In the genomic region with DNA sequence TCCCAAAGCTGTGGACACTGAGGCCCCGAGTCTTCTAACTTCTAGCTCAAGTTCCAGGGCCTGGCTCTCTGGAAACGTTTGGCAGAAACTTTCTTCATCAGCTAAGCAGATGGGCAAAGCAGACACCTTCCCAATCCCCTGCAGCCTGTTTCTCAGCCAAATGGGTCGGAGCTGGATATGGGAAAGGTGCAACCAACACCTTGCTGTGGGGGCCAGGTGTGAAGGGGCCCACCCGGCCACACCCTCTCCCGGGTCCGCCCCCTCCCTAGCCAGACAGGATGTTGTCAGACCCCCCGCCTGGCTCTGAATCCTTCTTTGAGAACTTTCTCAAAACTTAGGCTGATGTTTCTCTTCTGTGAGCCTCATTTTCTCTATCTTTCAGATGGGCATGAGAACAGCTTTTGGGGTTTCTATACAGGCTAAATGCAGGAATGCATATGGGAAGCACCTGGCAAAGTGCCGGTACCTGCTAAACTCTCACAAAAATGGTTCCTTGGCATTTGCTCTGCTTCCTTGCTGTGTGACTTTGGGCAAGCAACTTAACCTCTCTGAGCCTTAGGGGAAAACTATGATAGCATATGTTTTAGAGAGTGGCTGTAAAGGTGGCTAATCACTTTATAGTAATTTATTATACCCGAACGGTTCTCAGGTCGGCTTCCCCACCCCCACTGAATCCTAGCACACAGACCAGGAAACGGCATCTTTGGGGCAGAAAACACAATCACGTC, we compare ENCODE assay signal across 10 cellular contexts. TPM values are rescaled to one million over a fixed set of nuclear protein-coding genes. Genes with fewer than 3 reads are reported as not detected.
DNase-seq lines count a peak whose midpoint lies in the region; ATAC-seq, FAIRE-seq and TF ChIP-seq lines count a peak whose summit lies in the region.
"Had no signal": no experiment of that assay in that cellular context is flagged by ENCODE, and none has a peak within 500 bp of the region (broad histone marks: within the 10 kb centered on the region; RNA-seq: fewer than 3 reads in every experiment).

No MANE protein-coding gene starts in this region.

- ATAC-seq in left lung (no peak), GM19463 (IDR thresholded peaks at IDR 0.05; ENCODE audit: unreplicated experiment) (no peak), GM19351 (IDR thresholded peaks at IDR 0.05; ENCODE audit: unreplicated experiment) (no peak)
- ATAC-seq: activated T-cell treated with anti-CD3 and anti-CD28 coated beads, Interleukin-2, amount 50 U/mL, for 4 hours; effector memory CD8-positive, alpha-beta T cell had no signal

- CTCF ChIA-PET in CD4-positive, alpha-beta memory T cell (lab: Charles Lee; ENCODE audit: partially characterized antibody), result interaction anchor here (0.6 to 18.5 kb wide), 2 partner anchors 10 to 85 kb away, joined by 4 to 265 read pairs; no protein-coding TSS in a partner anchor

- H2BK120ac ChIP-seq in H9 (ENCODE audit: low read depth, low read length, poor library complexity, severe bottlenecking), result no peak overlapping the region

- no peak overlapping the region for H3K4ac ChIP-seq in H9 (ENCODE audit: low read depth, low read length)

- intact Hi-C loops in left lung (cut with DNase I), result loop anchor here (5.0 to 10.0 kb wide), 3 partner anchors 80 to 188 kb away; no protein-coding TSS in a partner anchor
- intact Hi-C loops in CD4-positive, alpha-beta memory T cell (cut with micrococcal nuclease), result loop anchor here (5.0 kb wide), 1 partner anchor 103 kb away; no protein-coding TSS in a partner anchor

- no peak overlapping the region for H2BK12ac ChIP-seq in H9 (ENCODE audit: insufficient read length, low read depth, low read length)

- no peak overlapping the region for H4K8ac ChIP-seq in H9 (replicated peaks; ENCODE audit: insufficient read length, low read depth, low read length)

- H2AFZ ChIP-seq in H9 (ENCODE audit: low read length), result no peak overlapping the region
- no peak overlapping the region for H2AFZ ChIP-seq in astrocyte (ENCODE audit: low read depth, low read length)

- no peak overlapping the region for H2BK15ac ChIP-seq in H9 (ENCODE audit: low read depth, low read length)

- no peak overlapping the region for H3T11ph ChIP-seq in H9 (ENCODE audit: low read length)

- H3K56ac ChIP-seq in H9 (ENCODE audit: insufficient read length, low read depth, low read length), result no peak overlapping the region

- H3K4me1 ChIP-seq in H9 (ENCODE audit: insufficient read depth, low read length) (peaks cover 17% of the 10 kb centered on the region), astrocyte (ENCODE audit: insufficient read depth, low read length) (peaks cover 60% of the 10 kb centered on the region), left lung (peaks cover 24 to 68% of the 10 kb centered on the region in 2 donors), stomach smooth muscle (ENCODE audit: control insufficient read depth, insufficient read depth, low read length) (peaks cover 44% of the 10 kb centered on the region)
- H3K4me1 ChIP-seq in CD4-positive, alpha-beta memory T cell (ENCODE audit: insufficient read depth, low read length), result peaks cover 16% of the 10 kb centered on the region

- H3K23me2 ChIP-seq in H9 (ENCODE audit: insufficient read length, low read depth, low read length, poor library complexity, severe bottlenecking), result peaks cover 15% of the 10 kb centered on the region

- H3K79me2 ChIP-seq in H9 (ENCODE audit: insufficient read depth, low read length), result no peaks in the 10 kb centered on the region; the same call in 1 of the 2 replicates
- peaks cover 50% of the 10 kb centered on the region for H3K79me2 ChIP-seq in astrocyte (ENCODE audit: insufficient read depth, low read length)

- H3K4me2 ChIP-seq in H9 (ENCODE audit: insufficient read depth, insufficient read length, low read length) (no peak overlapping the region), astrocyte (ENCODE audit: low read length) (peak overlapping the region; percentile 99)
- H3K4me2 ChIP-seq: KMS-11 had no signal

- H3K36me3 Mint-ChIP-seq in H9 (ENCODE audit: insufficient read depth in 1 of 3, low read depth in 3 of 3), result peaks cover 13 to 37% (median 22%) of the 10 kb centered on the region in 3 experiments; a peak in 6 of 7 replicates
- peaks cover 4% of the 10 kb centered on the region for H3K36me3 Mint-ChIP-seq in astrocyte (ENCODE audit: low read depth, unreplicated experiment)
- H3K36me3 Mint-ChIP-seq in CD4-positive, alpha-beta memory T cell, result no peaks in the 10 kb centered on the region

- H3K4me1 Mint-ChIP-seq in H9 (peaks cover 74 to 90% of the 10 kb centered on the region in 2 experiments), astrocyte (ENCODE audit: low read depth, unreplicated experiment) (peaks cover 42% of the 10 kb centered on the region)
- H3K4me1 Mint-ChIP-seq in CD4-positive, alpha-beta memory T cell, result peaks cover 9 to 33% (median 14%) of the 10 kb centered on the region in 4 donors

- H3K27me3 Mint-ChIP-seq in H9 (ENCODE audit: low read depth) (peaks cover 30% of the 10 kb centered on the region), astrocyte (ENCODE audit: low read depth, unreplicated experiment) (peaks cover 16% of the 10 kb centered on the region)
- H3K27me3 Mint-ChIP-seq in CD4-positive, alpha-beta memory T cell, result no peaks in the 10 kb centered on the region

- no peak for TF ChIP-seq CTCF in H9 (conservative IDR thresholded peaks at IDR 0.05)
- no peak for TF ChIP-seq CTCF in astrocyte (IDR thresholded peaks at IDR 0.05; ENCODE audit: insufficient read depth, low read depth, low read length)
- TF ChIP-seq CTCF in left lung (IDR thresholded peaks at IDR 0.05), result no peak

- no peak for FAIRE-seq in astrocyte (lab: Jason Lieb, UNC)

- no peak overlapping the region for H4K91ac ChIP-seq in H9 (ENCODE audit: insufficient read length, low read depth, low read length)

- no peaks in the 10 kb centered on the region for H3K79me1 ChIP-seq in H9 (ENCODE audit: insufficient read depth, low read depth, low read length, poor library complexity, severe bottlenecking)

- H3K27me3 ChIP-seq in H9 (ENCODE audit: insufficient read depth, low read length) (peaks cover 2% of the 10 kb centered on the region; the same call in 1 of the 2 replicates), astrocyte (ENCODE audit: insufficient read depth, low read length) (peaks cover 6% of the 10 kb centered on the region), left lung (peaks cover 0 to 23% of the 10 kb centered on the region in 2 donors), stomach smooth muscle (ENCODE audit: control insufficient read depth in 1 of 2, insufficient read depth in 2 of 2, low read length in 2 of 2) (no peaks in the 10 kb centered on the region)
- H3K27me3 ChIP-seq in CD4-positive, alpha-beta memory T cell (ENCODE audit: insufficient read depth, low read length), result no peaks in the 10 kb centered on the region

- no peak overlapping the region for H3K23ac ChIP-seq in H9 (ENCODE audit: insufficient read length, low read depth, low read length)

- H3K4me3 Mint-ChIP-seq in H9, result peak overlapping the region; percentile 78 to 95
- H3K4me3 Mint-ChIP-seq in astrocyte (ENCODE audit: unreplicated experiment), result peak overlapping the region; percentile 94
- H3K4me3 Mint-ChIP-seq in CD4-positive, alpha-beta memory T cell, result peak overlapping the region in 2 of 8 donors; percentile 21 to 74

- H3K4me3 ChIP-seq in astrocyte (ENCODE audit: insufficient read depth, low read depth, low read length) (peak overlapping the region; percentile 86), left lung (peak overlapping the region; percentile 49 to 50), stomach smooth muscle (ENCODE audit: low read length in 2 of 2) (peak overlapping the region; percentile 78 to 83)
- H3K4me3 ChIP-seq in CD4-positive, alpha-beta memory T cell (ENCODE audit: low read length in 2 of 2), result no peak overlapping the region

- POLR2A ChIA-PET in CD4-positive, alpha-beta memory T cell (lab: Charles Lee; ENCODE audit: partially characterized antibody), result no interaction called here

- H3K9ac ChIP-seq in H9 (ENCODE audit: extremely low read depth, insufficient read length, low read length) (no peak overlapping the region), astrocyte (ENCODE audit: low read length) (peak overlapping the region; percentile 97), stomach smooth muscle (ENCODE audit: low read length in 2 of 2) (peak overlapping the region in 1 of 2 donors; percentile 84)
- H3K9ac ChIP-seq: KMS-11 had no signal

- DNase-seq in H9 (no peak), astrocyte (ENCODE audit: low read depth) (no peak), left lung (peak in 1 of 2 donors; percentile 39)
- no peak for DNase-seq in CD4-positive, alpha-beta memory T cell
- DNase-seq: activated T-cell treated with anti-CD3 and anti-CD28 coated beads, Interleukin-2, amount 50 U/mL, for 4 hours; effector memory CD8-positive, alpha-beta T cell had no signal

- no peak overlapping the region for H3K27ac ChIP-seq in H9 (ENCODE audit: insufficient read length, low read depth, low read length)
- H3K27ac ChIP-seq in astrocyte (ENCODE audit: low read depth, low read length), result no peak overlapping the region
- peak overlapping the region in 1 of 2 donors; percentile 65 for H3K27ac ChIP-seq in left lung
- peak overlapping the region; percentile 11 for H3K27ac ChIP-seq in stomach smooth muscle (ENCODE audit: low read length)
- no peak overlapping the region for H3K27ac ChIP-seq in CD4-positive, alpha-beta memory T cell (ENCODE audit: low read depth, low read length)
- H3K27ac ChIP-seq: KMS-11 had no signal

- H3K9me3 ChIP-seq in H9 (ENCODE audit: control insufficient read depth, low read depth, low read length) (no peaks in the 10 kb centered on the region), astrocyte (ENCODE audit: insufficient read depth, low read depth, low read length) (no peaks in the 10 kb centered on the region), left lung (no peaks in the 10 kb centered on the region), stomach smooth muscle (ENCODE audit: control insufficient read depth in 2 of 2, low read length in 2 of 2) (no peaks in the 10 kb centered on the region)
- no peaks in the 10 kb centered on the region for H3K9me3 ChIP-seq in CD4-positive, alpha-beta memory T cell (ENCODE audit: control insufficient read depth in 1 of 2, low read length in 2 of 2)

- no peak overlapping the region for H4K5ac ChIP-seq in H9 (ENCODE audit: insufficient read length, low read depth, low read length)

- H4K20me1 ChIP-seq in H9 (ENCODE audit: control insufficient read depth, insufficient read depth, insufficient read length) (peaks cover 2% of the 10 kb centered on the region), astrocyte (ENCODE audit: insufficient read depth, low read length) (peaks cover 41% of the 10 kb centered on the region)

- no peaks in the 10 kb centered on the region for H3K36me3 ChIP-seq in astrocyte (ENCODE audit: insufficient read depth, low read length)
- peaks cover 0 to 9% of the 10 kb centered on the region in 2 donors for H3K36me3 ChIP-seq in left lung
- H3K36me3 ChIP-seq in stomach smooth muscle (ENCODE audit: control insufficient read depth in 2 of 2, insufficient read depth in 2 of 2, low read length in 2 of 2), result no peaks in the 10 kb centered on the region
- no peaks in the 10 kb centered on the region for H3K36me3 ChIP-seq in CD4-positive, alpha-beta memory T cell (ENCODE audit: insufficient read depth, low read length)

- H2AK5ac ChIP-seq in H9 (ENCODE audit: insufficient read length, low read length), result no peak overlapping the region

- H3K27ac Mint-ChIP-seq in H9 (no peak overlapping the region), astrocyte (ENCODE audit: unreplicated experiment) (peak overlapping the region; percentile 58)
- peak overlapping the region in 1 of 7 donors; percentile 84 for H3K27ac Mint-ChIP-seq in CD4-positive, alpha-beta memory T cell

- WGBS in H9 (ENCODE audit: extremely low coverage, insufficient read length, low lambda C conversion rate), result no CpG with 5 or more reads among the region's 13 CpGs

- no peak overlapping the region for H2BK5ac ChIP-seq in H9 (ENCODE audit: insufficient read length, low read length)

- H2BK20ac ChIP-seq in H9 (ENCODE audit: low read depth, low read length, poor library complexity, severe bottlenecking), result no peak overlapping the region

- no peak overlapping the region for H3K14ac ChIP-seq in H9 (ENCODE audit: insufficient read depth, low read length)

- H3K18ac ChIP-seq in H9 (ENCODE audit: insufficient read length, low read depth, low read length), result no peak overlapping the region

- H3K9me3 Mint-ChIP-seq in H9 (peaks cover 0 to 2% of the 10 kb centered on the region in 2 experiments; a peak in 1 of 5 replicates), astrocyte (ENCODE audit: unreplicated experiment) (no peaks in the 10 kb centered on the region)
- no peaks in the 10 kb centered on the region for H3K9me3 Mint-ChIP-seq in CD4-positive, alpha-beta memory T cell
- H3K9me3 Mint-ChIP-seq: activated T-cell treated with anti-CD3 and anti-CD28 coated beads, Interleukin-2, amount 50 U/mL, for 4 hours; effector memory CD8-positive, alpha-beta T cell had no signal

RNA-seq across cellular contexts. Expression of a gene that starts 1.8 kb away (rescaled TPM):
- 6.4 and 7.0 TPM in 2 replicates for total RNA-seq in H9 (2021)
- 9.1 and 9.5 TPM in 2 replicates for total RNA-seq in astrocyte
- 1 to 10 TPM; 2.8 to 4.1 TPM for total RNA-seq in left lung
- total RNA-seq in CD4-positive, alpha-beta memory T cell, result under 1 TPM; 0.19 to 0.44 TPM
- under 1 TPM; 0.17 to 0.60 TPM for polyA plus RNA-seq in CD4-positive, alpha-beta memory T cell

RNA-seq across cellular contexts. Expression of a gene that starts 48.4 kb away (rescaled TPM):
- total RNA-seq in H9 (2021) (73.4 and 75.5 TPM in 2 replicates), astrocyte (59.4 and 62.7 TPM in 2 replicates), left lung (10 to 100 TPM; 63.5 to 69.0 TPM)
- 100 to 1,000 TPM in 1 of 2 experiments, 10 to 100 TPM in 1; 96.3 to 101 TPM for total RNA-seq in CD4-positive, alpha-beta memory T cell
- 100 to 1,000 TPM; 107 to 177 TPM for polyA plus RNA-seq in CD4-positive, alpha-beta memory T cell

Comparison
In these comparisons a context has a peak if more than half of its experiments do, and no peak if none do; other contexts are left out.
1. H3K4me3 ChIP-seq: peak in astrocyte (single experiment), left lung (2 of 2) and stomach smooth muscle (2 of 2); none in CD4-positive, alpha-beta memory T cell (0 of 2).